Comparison of ENCODE assay signal across 8 cellular contexts in the genomic region with DNA sequence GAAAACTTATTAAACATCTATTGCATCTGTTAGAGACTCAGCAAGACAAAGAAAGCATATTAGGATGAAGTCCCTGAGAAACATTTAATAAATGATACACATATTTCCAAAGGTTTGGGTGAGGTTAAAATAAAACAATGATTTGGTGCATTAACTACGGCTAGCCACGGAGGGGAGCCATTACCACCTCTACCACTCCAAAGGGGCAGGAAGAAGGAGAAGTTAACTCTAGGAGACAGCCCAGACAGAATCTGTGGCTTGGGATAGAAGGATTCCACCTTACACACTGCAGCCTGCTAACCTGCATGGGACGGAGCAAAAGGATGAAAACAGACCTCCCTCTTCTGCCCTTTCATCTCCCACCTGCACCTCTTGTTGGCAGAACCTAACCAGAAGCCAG.
DNase-seq lines count a peak whose midpoint lies in the region; ATAC-seq and TF ChIP-seq lines count a peak whose summit lies in the region.

No MANE protein-coding gene starts in this region.

- peak; percentile 69 for TF ChIP-seq CTCF in MM.1S (IDR thresholded peaks at IDR 0.05; ENCODE audit: low read length)
- TF ChIP-seq CTCF in hepatocyte (IDR thresholded peaks at IDR 0.05; ENCODE audit: poor library complexity), result peak; percentile 62
- peak in 9 of 11 experiments; percentile 40 to 71 (median 60) for TF ChIP-seq CTCF in spleen (IDR thresholded peaks at IDR 0.05 in 8 of 11, conservative IDR thresholded peaks at IDR 0.05 in 3 of 11)
- peak in 3 of 7 experiments; percentile 17 to 34 (median 27) for TF ChIP-seq CTCF in stomach (IDR thresholded peaks at IDR 0.05)

- H3F3A ChIP-seq in MM.1S (ENCODE audit: insufficient read depth, low read length), result peaks cover 3% of the 10 kb centered on the region; the same call in 1 of the 2 replicates

- TF ChIP-seq POLR2A in spleen (IDR thresholded peaks at IDR 0.05) (no peak), stomach (IDR thresholded peaks at IDR 0.05) (no peak)

- H3K79me2 ChIP-seq in MM.1S (ENCODE audit: low read length) (no peaks in the 10 kb centered on the region), hepatocyte (no peaks in the 10 kb centered on the region)

- 20% methylated on average over 3 of the region's 3 CpGs for WGBS in hepatocyte (ENCODE audit: low lambda C conversion rate, missing lambda C conversion rate)
- 12 to 21% (median 15%) methylated on average over 3 of the region's 3 CpGs for WGBS in spleen, 5 donors
- WGBS in stomach, 5 donors, result 16 to 25% (median 18%) methylated on average over 3 of the region's 3 CpGs

- no peaks in the 10 kb centered on the region for H3K9me2 ChIP-seq in MM.1S (replicated peaks; ENCODE audit: insufficient read depth, low read length)
- no peaks in the 10 kb centered on the region for H3K9me2 ChIP-seq in hepatocyte (replicated peaks; ENCODE audit: insufficient read depth)

- H2AFZ ChIP-seq in MM.1S (ENCODE audit: low read length) (no peak overlapping the region), hepatocyte (no peak overlapping the region)

- H3K4me1 ChIP-seq in MM.1S (ENCODE audit: low read length) (peaks cover 9% of the 10 kb centered on the region), hepatocyte (ENCODE audit: insufficient read depth) (peaks cover 5% of the 10 kb centered on the region), spleen (peaks cover 6 to 23% (median 11%) of the 10 kb centered on the region in 6 donors), stomach (peaks cover 0 to 24% (median 8%) of the 10 kb centered on the region in 4 donors)

- peaks cover 20% of the 10 kb centered on the region for H3K27me3 ChIP-seq in MM.1S (replicated peaks; ENCODE audit: insufficient read depth, low read length)
- no peaks in the 10 kb centered on the region for H3K27me3 ChIP-seq in hepatocyte
- no peaks in the 10 kb centered on the region for H3K27me3 ChIP-seq in spleen (replicated peaks in 1 of 7)
- no peaks in the 10 kb centered on the region for H3K27me3 ChIP-seq in stomach

- H3K27ac ChIP-seq in MM.1S (ENCODE audit: low read length) (no peak overlapping the region), hepatocyte (no peak overlapping the region), spleen (peak overlapping the region in 2 of 8 donors; percentile 2 to 8), stomach (no peak overlapping the region)

- TF ChIP-seq EP300 in stomach (IDR thresholded peaks at IDR 0.05), result no peak

- H3K9me3 ChIP-seq in MM.1S (replicated peaks; ENCODE audit: insufficient read depth, low read length), result no peaks in the 10 kb centered on the region
- H3K9me3 ChIP-seq in hepatocyte (ENCODE audit: low read depth), result no peaks in the 10 kb centered on the region
- no peaks in the 10 kb centered on the region for H3K9me3 ChIP-seq in spleen
- H3K9me3 ChIP-seq in stomach, result no peaks in the 10 kb centered on the region

- intact Hi-C loops in spleen (cut with DNase I; ENCODE audit: low total_unique reads), result loop anchor here (5.0 to 10.0 kb wide), 2 partner anchors 154 to 416 kb away; partner anchors contain the start of gene FBXL5
- intact Hi-C loops in stomach (cut with DNase I; ENCODE audit: low total_unique reads), result loop anchor here (5.0 kb wide), 1 partner anchor 219 kb away; no protein-coding TSS in a partner anchor

- DNase-seq in DMS53 (lab: John Stamatoyannopoulos, UW) (peak; percentile 79), MM.1S (peak; percentile 34), amniotic epithelial cell (ENCODE audit: low read depth) (peak; percentile 58), hepatocyte (ENCODE audit: low spot score) (peak; percentile 68), spleen (no peak), stomach (no peak), NCI-H2171 (lab: John Stamatoyannopoulos, UW) (no peak)

- H3K4me2 ChIP-seq in MM.1S (ENCODE audit: low read depth, low read length) (no peak overlapping the region), hepatocyte (no peak overlapping the region)

- no peaks in the 10 kb centered on the region for H4K20me1 ChIP-seq in MM.1S (ENCODE audit: insufficient read depth, low read length)
- no peaks in the 10 kb centered on the region for H4K20me1 ChIP-seq in hepatocyte (ENCODE audit: insufficient read depth, poor library complexity, severe bottlenecking)

- ATAC-seq in GM19468 (IDR thresholded peaks at IDR 0.05; ENCODE audit: extremely low read depth, unreplicated experiment), result peak; percentile 38

- H3K36me3 ChIP-seq in MM.1S (replicated peaks; ENCODE audit: insufficient read depth, low read length) (no peaks in the 10 kb centered on the region), hepatocyte (replicated peaks; ENCODE audit: insufficient read depth, low read depth) (no peaks in the 10 kb centered on the region), spleen (no peaks in the 10 kb centered on the region), stomach (no peaks in the 10 kb centered on the region)

- H3K4me3 ChIP-seq in MM.1S (ENCODE audit: low read length), result no peak overlapping the region
- no peak overlapping the region for H3K4me3 ChIP-seq in hepatocyte
- H3K4me3 ChIP-seq in spleen, result no peak overlapping the region
- no peak overlapping the region for H3K4me3 ChIP-seq in stomach

- no peak overlapping the region for H3K9ac ChIP-seq in MM.1S (ENCODE audit: low read length)

Comparison
In these comparisons a context has a peak if more than half of its experiments do, and no peak if none do; other contexts are left out.
1. DNase-seq: peak in DMS53 (single experiment), MM.1S (single experiment), amniotic epithelial cell (single experiment) and hepatocyte (single experiment); none in spleen (single experiment), stomach (single experiment) and NCI-H2171 (single experiment).